In the genomic region with DNA sequence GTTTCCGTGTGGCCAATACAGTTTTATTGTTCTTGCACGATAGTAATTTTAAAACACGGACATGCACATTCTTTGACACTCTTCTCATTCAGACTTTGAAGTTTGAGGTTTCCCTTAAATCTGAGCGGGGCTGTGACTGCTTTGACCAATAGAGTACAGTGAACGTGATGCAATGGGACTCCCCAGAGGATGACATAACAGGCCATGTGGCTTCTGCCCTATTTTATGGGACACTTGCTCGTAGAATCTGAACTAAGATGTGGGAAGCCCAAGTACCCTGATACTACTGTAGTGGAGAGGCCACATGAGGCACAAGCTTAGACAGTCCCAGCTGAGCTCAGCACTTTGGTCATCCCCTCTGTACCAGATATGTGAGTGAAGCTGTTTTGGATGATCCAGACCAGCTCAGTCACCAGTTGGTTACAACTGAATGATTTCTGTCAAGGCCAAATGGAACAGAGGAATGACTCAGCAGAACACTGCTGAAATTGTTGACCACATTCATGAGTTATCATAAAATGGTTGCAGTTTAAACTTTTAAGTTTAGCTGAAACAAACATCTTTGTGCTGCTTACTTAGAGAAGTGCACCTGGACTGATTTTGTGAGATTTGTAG, we compare ENCODE assay signal across 7 cellular contexts.
A peak's percentile ranks its signal among the peaks of the same experiment; 100 is the strongest.
DNase-seq lines count a peak whose midpoint lies in the region; ATAC-seq, FAIRE-seq and TF ChIP-seq lines count a peak whose summit lies in the region.

No MANE protein-coding gene starts in this region.

- DNase-seq in astrocyte of the spinal cord (ENCODE audit: low read depth, low spot score) (peak; percentile 71), smooth muscle cell (lab: John Stamatoyannopoulos, UW; ENCODE audit: unreplicated experiment) (no peak), hepatocyte (ENCODE audit: low spot score) (no peak), small intestine (no peak), NCI-H345 treated with DMSO at 0.1 percent for 48 hours (lab: John Stamatoyannopoulos, UW; ENCODE audit: unreplicated experiment) (no peak)

- peak overlapping the region; percentile 29 for H3K4me2 ChIP-seq in smooth muscle cell
- no peak overlapping the region for H3K4me2 ChIP-seq in hepatocyte

- H3K4me3 ChIP-seq in astrocyte of the spinal cord (ENCODE audit: low read depth, low read length) (no peak overlapping the region), smooth muscle cell (no peak overlapping the region), hepatocyte (no peak overlapping the region), small intestine (ENCODE audit: low read depth in 1 of 2, low read length in 2 of 2) (no peak overlapping the region)

- no peak for FAIRE-seq in small intestine (lab: Jason Lieb, UNC)

- no peaks in the 10 kb centered on the region for H3K9me2 ChIP-seq in hepatocyte (replicated peaks; ENCODE audit: insufficient read depth)

- in situ Hi-C loops in astrocyte of the spinal cord (cut with HindIII; ENCODE audit: low sequenced_read_pairs): no loop called here

- H3K4me1 ChIP-seq in smooth muscle cell (ENCODE audit: low read depth) (no peaks in the 10 kb centered on the region), hepatocyte (ENCODE audit: insufficient read depth) (no peaks in the 10 kb centered on the region), small intestine (ENCODE audit: control insufficient read depth in 2 of 2, insufficient read depth in 1 of 2, low read depth in 1 of 2, low read length in 1 of 2) (no peaks in the 10 kb centered on the region)

- H3K79me2 ChIP-seq in smooth muscle cell (ENCODE audit: low read depth): no peaks in the 10 kb centered on the region
- no peaks in the 10 kb centered on the region for H3K79me2 ChIP-seq in hepatocyte

- TF ChIP-seq CTCF in astrocyte of the spinal cord (IDR thresholded peaks at IDR 0.05; ENCODE audit: low read depth, low read length) (no peak), smooth muscle cell (IDR thresholded peaks at IDR 0.05; ENCODE audit: borderline replicate concordance, insufficient read depth, poor library complexity, severe bottlenecking) (no peak), hepatocyte (IDR thresholded peaks at IDR 0.05; ENCODE audit: poor library complexity) (no peak)

- peaks cover 5% of the 10 kb centered on the region for H3F3A ChIP-seq in smooth muscle cell (ENCODE audit: low read depth)

- H3K36me3 ChIP-seq in smooth muscle cell (ENCODE audit: low read depth) (no peaks in the 10 kb centered on the region), hepatocyte (replicated peaks; ENCODE audit: insufficient read depth, low read depth) (no peaks in the 10 kb centered on the region), small intestine (ENCODE audit: control insufficient read depth in 2 of 2, insufficient read depth in 2 of 2, low read length in 2 of 2) (no peaks in the 10 kb centered on the region)

- peak overlapping the region; percentile 63 for H2AFZ ChIP-seq in smooth muscle cell (ENCODE audit: low read depth)
- no peak overlapping the region for H2AFZ ChIP-seq in hepatocyte

- H3K27ac ChIP-seq in smooth muscle cell (ENCODE audit: low read depth) (peak overlapping the region; percentile 70), hepatocyte (no peak overlapping the region), small intestine (ENCODE audit: low read depth in 1 of 2, low read length in 1 of 2) (no peak overlapping the region)

- peak overlapping the region; percentile 9 for H3K9ac ChIP-seq in smooth muscle cell (ENCODE audit: low read depth)

- H4K20me1 ChIP-seq in smooth muscle cell (ENCODE audit: low read depth) (no peaks in the 10 kb centered on the region), hepatocyte (ENCODE audit: insufficient read depth, poor library complexity, severe bottlenecking) (no peaks in the 10 kb centered on the region)

- WGBS in smooth muscle cell (ENCODE audit: low lambda C conversion rate): 62% methylated on average over 6 of the region's 6 CpGs
- 91% methylated on average over 6 of the region's 6 CpGs for WGBS in hepatocyte (ENCODE audit: low lambda C conversion rate, missing lambda C conversion rate)
- WGBS in small intestine, 3 donors: 83 to 90% (median 89%) methylated on average over 6 of the region's 6 CpGs

- H3K27me3 ChIP-seq in smooth muscle cell (ENCODE audit: low read depth): no peaks in the 10 kb centered on the region
- H3K27me3 ChIP-seq in hepatocyte: no peaks in the 10 kb centered on the region
- no peaks in the 10 kb centered on the region for H3K27me3 ChIP-seq in small intestine (ENCODE audit: control insufficient read depth in 2 of 2, insufficient read depth in 2 of 2, low read length in 2 of 2)

- H3K9me3 ChIP-seq in smooth muscle cell (replicated peaks; ENCODE audit: low read depth) (no peaks in the 10 kb centered on the region), hepatocyte (ENCODE audit: low read depth) (no peaks in the 10 kb centered on the region), small intestine (ENCODE audit: control insufficient read depth, low read depth) (no peaks in the 10 kb centered on the region)

- ATAC-seq in GM19023 (IDR thresholded peaks at IDR 0.05; ENCODE audit: unreplicated experiment) (peak; percentile 84), HG03103 (IDR thresholded peaks at IDR 0.05; ENCODE audit: low read depth, unreplicated experiment) (peak; percentile 77)
